In the genomic region with DNA sequence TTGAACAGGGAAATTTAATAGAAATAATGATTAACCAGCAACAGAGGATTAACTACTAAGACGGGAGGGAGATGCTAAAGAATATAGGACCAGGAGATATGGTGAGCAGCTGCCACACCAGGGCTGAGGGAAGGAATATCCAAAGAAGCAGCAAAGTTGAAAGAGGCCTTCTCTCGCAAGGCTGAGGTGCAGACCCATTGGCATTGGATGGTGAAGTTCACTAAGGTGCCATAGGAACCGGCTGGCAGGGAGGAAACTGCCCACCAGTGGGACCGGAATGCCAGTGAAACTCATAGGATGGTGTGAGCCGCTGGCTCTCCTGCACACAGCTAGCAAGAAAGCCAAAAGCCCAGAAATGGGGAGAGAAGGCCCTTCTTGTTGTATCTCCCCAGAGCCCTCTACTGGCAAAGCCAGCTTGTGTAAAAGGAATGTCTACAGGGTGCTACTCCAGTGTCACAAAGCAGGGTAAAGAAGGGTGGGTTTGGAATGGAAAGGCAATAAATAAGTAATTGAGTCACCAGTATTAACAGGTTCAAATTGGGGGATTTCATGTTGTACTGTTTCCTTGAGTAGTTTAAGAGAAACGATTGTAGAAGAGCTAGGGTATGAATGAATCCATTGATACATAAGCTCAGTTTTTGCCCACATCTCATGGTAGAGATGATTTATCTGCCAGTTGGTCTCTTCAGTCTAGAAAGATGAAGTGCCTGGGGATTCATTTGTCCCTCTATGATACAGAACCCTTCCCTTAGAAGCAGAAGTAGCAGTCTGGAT, we compare ENCODE assay signal across 8 cellular contexts. TPM values are rescaled to one million over a fixed set of nuclear protein-coding genes. Genes with fewer than 3 reads are reported as not detected.
DNase-seq lines count a peak whose midpoint lies in the region; ATAC-seq and TF ChIP-seq lines count a peak whose summit lies in the region.

No MANE protein-coding gene starts in this region.

- H3K27ac Mint-ChIP-seq in activated naive CD4-positive, alpha-beta T cell treated with anti-CD3 and anti-CD28 coated beads for 36 hours, result no peak overlapping the region
- H3K27ac Mint-ChIP-seq in activated naive CD4-positive, alpha-beta T cell treated with anti-CD3 and anti-CD28 coated beads, Interleukin-2, amount 50 U/mL, for 72 hours, result no peak overlapping the region

- peaks cover 12% of the 10 kb centered on the region for H3K36me3 Mint-ChIP-seq in activated naive CD4-positive, alpha-beta T cell treated with anti-CD3 and anti-CD28 coated beads for 36 hours (ENCODE audit: low read depth)
- peaks cover 0 to 8% of the 10 kb centered on the region in 2 donors for H3K36me3 Mint-ChIP-seq in activated naive CD4-positive, alpha-beta T cell treated with anti-CD3 and anti-CD28 coated beads, Interleukin-2, amount 50 U/mL, for 72 hours

- TF ChIP-seq CTCF in OCI-LY3 (IDR thresholded peaks at IDR 0.05; ENCODE audit: low read depth, low read length) (peak; percentile 57), fibroblast of mammary gland (conservative IDR thresholded peaks at IDR 0.05; ENCODE audit: control insufficient read depth, insufficient read depth, low read depth, low read length) (peak; percentile 40)

- CTCF ChIA-PET in activated naive CD4-positive, alpha-beta T cell treated with anti-CD3 and anti-CD28 coated beads for 36 hours (lab: Charles Lee), result interaction anchor here (0.6 to 1.5 kb wide), 3 partner anchors 34 to 139 kb away, joined by 3 to 6 read pairs (median 3); no protein-coding TSS in a partner anchor

- no peaks in the 10 kb centered on the region for H3K27me3 Mint-ChIP-seq in activated naive CD4-positive, alpha-beta T cell treated with anti-CD3 and anti-CD28 coated beads for 36 hours (ENCODE audit: low read depth)

- H2AFZ ChIP-seq in OCI-LY3 (ENCODE audit: low read depth, low read length), result no peak overlapping the region

- H3K27me3 ChIP-seq in OCI-LY3 (ENCODE audit: low read depth, low read length), result no peaks in the 10 kb centered on the region

- no peak overlapping the region for H3K9ac ChIP-seq in OCI-LY3 (ENCODE audit: low read length)

- intact Hi-C loops in activated naive CD4-positive, alpha-beta T cell treated with anti-CD3 and anti-CD28 coated beads for 36 hours (cut with micrococcal nuclease), result no loop called here

- H3K4me1 ChIP-seq in OCI-LY3 (ENCODE audit: low read length), result peaks cover 27% of the 10 kb centered on the region

- H3K9me3 Mint-ChIP-seq in activated naive CD4-positive, alpha-beta T cell treated with anti-CD3 and anti-CD28 coated beads for 36 hours, result no peaks in the 10 kb centered on the region
- no peaks in the 10 kb centered on the region for H3K9me3 Mint-ChIP-seq in activated naive CD4-positive, alpha-beta T cell treated with anti-CD3 and anti-CD28 coated beads, Interleukin-2, amount 50 U/mL, for 72 hours

- peak; percentile 34 for DNase-seq in activated naive CD4-positive, alpha-beta T cell treated with anti-CD3 and anti-CD28 coated beads for 36 hours
- DNase-seq in activated naive CD4-positive, alpha-beta T cell treated with anti-CD3 and anti-CD28 coated beads, Interleukin-2, amount 50 U/mL, for 72 hours (ENCODE audit: low spot score in 2 of 2), result no peak
- DNase-seq in fibroblast of mammary gland (ENCODE audit: low read depth) (peak; percentile 41), putamen (ENCODE audit: low spot score) (peak; percentile 54), 8988T (no peak), amniotic stem cell (lab: John Stamatoyannopoulos, UW) (no peak)
- DNase-seq in stimulated activated CD4-positive, alpha-beta T cell treated with anti-CD3 and anti-CD28 coated beads, Interleukin-4, amount 100 ng/mL, for 4 hours, result no peak

- no peak overlapping the region for H3K4me3 Mint-ChIP-seq in activated naive CD4-positive, alpha-beta T cell treated with anti-CD3 and anti-CD28 coated beads for 36 hours

- H3K4me3 ChIP-seq in OCI-LY3 (ENCODE audit: low read length) (no peak overlapping the region), fibroblast of mammary gland (ENCODE audit: control insufficient read depth, low read depth, low read length) (no peak overlapping the region)

- peaks cover 5% of the 10 kb centered on the region for H3K4me1 Mint-ChIP-seq in activated naive CD4-positive, alpha-beta T cell treated with anti-CD3 and anti-CD28 coated beads for 36 hours (ENCODE audit: low read depth)

- no peak for ATAC-seq in activated naive CD4-positive, alpha-beta T cell treated with anti-CD3 and anti-CD28 coated beads, Interleukin-2, amount 50 U/mL, for 72 hours

- peak overlapping the region; percentile 65; the same call in 1 of the 2 replicates for H3K4me2 ChIP-seq in OCI-LY3 (ENCODE audit: low read length)

- peaks cover 14% of the 10 kb centered on the region for H3K36me3 ChIP-seq in OCI-LY3 (replicated peaks; ENCODE audit: low read depth, low read length)

- H3K9me3 ChIP-seq in OCI-LY3 (ENCODE audit: insufficient read depth, low read length), result no peaks in the 10 kb centered on the region

- H4K20me1 ChIP-seq in OCI-LY3 (ENCODE audit: insufficient read depth, low read length), result 0 out of 2 replicates have a peak, but pooled peaks cover 7% of the 10 kb centered on the region

- no peak overlapping the region for H3K27ac ChIP-seq in OCI-LY3 (ENCODE audit: low read length)

- H3K79me2 ChIP-seq in OCI-LY3 (ENCODE audit: low read length), result peaks cover 12% of the 10 kb centered on the region

RNA-seq across cellular contexts. Expression of a gene that starts 36.0 kb away (rescaled TPM):
- total RNA-seq in activated naive CD4-positive, alpha-beta T cell treated with anti-CD3 and anti-CD28 coated beads for 36 hours, result 10 to 100 TPM; 19.5 to 19.6 TPM
- 10 to 100 TPM; 24.0 to 32.8 TPM for total RNA-seq in activated naive CD4-positive, alpha-beta T cell treated with anti-CD3 and anti-CD28 coated beads, Interleukin-2, amount 50 U/mL, for 72 hours

Comparison
In these comparisons a context has a peak if more than half of its experiments do, and no peak if none do; other contexts are left out.
1. DNase-seq: peak in activated naive CD4-positive, alpha-beta T cell treated with anti-CD3 and anti-CD28 coated beads for 36 hours (single experiment), fibroblast of mammary gland (single experiment) and putamen (single experiment); none in activated naive CD4-positive, alpha-beta T cell treated with anti-CD3 and anti-CD28 coated beads, Interleukin-2, amount 50 U/mL, for 72 hours (0 of 2), 8988T (single experiment), amniotic stem cell (single experiment) and stimulated activated CD4-positive, alpha-beta T cell treated with anti-CD3 and anti-CD28 coated beads, Interleukin-4, amount 100 ng/mL, for 4 hours (0 of 2).